1 cellular context compared by ENCODE assay signal in the genomic region with DNA sequence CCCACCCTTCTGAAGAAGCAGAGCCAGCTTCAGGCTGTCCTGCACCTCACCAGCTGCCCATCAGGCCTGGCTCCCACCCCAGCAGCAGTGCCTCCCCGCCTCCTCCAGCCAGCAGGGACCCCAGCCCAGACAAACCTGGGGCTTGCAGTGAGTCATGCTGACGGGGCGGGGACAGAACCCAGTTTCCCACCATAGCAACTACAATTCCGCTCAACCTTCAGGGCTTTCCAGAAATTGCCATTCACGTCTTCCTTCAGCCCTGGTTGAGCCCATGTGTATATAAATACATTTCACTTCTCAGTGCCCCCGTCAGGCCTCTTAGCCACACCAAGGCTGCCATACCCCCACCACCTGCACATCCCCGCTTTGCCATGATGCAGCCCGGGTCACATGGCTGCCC.
A peak's percentile ranks its signal among the peaks of the same experiment; 100 is the strongest.
TF ChIP-seq lines count a peak whose summit lies in the region.

No MANE protein-coding gene starts in this region.

TF ChIP-seq in K562, 482 proteins besides CTCF, POLR2A, EP300 and RAD21:
- TF ChIP-seq RNF2 (IDR thresholded peaks at IDR 0.05), result no peak
- TF ChIP-seq, protein P1, sequence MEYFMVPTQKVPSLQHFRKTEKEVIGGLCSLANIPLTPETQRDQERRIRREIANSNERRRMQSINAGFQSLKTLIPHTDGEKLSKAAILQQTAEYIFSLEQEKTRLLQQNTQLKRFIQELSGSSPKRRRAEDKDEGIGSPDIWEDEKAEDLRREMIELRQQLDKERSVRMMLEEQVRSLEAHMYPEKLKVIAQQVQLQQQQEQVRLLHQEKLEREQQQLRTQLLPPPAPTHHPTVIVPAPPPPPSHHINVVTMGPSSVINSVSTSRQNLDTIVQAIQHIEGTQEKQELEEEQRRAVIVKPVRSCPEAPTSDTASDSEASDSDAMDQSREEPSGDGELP (CRISPR knock-in tag; IDR thresholded peaks at IDR 0.05; ENCODE audit: borderline replicate concordance), result 0 out of 2 replicates have a peak, but pooled peaks have one; percentile 14
